8 cellular contexts compared by ENCODE assay signal in the genomic region with DNA sequence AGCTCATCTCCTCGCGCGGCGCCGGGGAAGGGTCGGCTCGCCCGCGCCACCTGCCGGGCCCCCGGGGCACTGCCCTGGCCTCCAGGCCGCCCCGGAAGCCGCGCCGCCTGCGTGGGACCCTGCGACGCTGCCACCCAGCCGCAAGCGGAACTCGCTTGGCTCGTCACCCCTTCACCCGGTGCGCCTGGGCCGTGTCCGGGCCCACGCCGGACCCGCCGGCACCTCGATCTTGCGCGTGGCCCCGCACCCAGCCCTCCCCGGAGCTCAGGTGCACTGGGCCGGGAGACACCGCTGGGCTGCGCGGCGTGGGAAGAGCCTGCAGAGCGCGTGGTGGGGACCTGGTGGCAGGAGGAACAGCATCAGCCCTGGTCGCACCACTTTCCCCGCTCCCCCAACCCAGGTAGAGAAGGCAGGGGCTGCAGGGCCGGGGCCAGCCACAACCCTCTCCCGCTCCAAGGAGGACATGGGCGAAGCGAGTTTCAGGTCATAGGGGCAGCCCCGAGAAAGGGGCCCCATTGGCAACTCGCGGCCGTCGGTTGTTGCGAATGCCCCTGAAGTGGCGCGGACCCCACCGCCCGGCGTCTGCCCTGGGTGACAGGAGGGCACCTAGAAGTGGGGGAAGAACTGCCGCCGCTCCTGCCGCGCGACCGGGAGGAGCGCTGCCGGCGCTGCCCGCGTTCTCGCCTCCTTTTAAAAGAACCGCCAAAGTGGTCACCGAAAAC. TPM values are rescaled to one million over a fixed set of nuclear protein-coding genes. Genes with fewer than 3 reads are reported as not detected.
DNase-seq lines count a peak whose midpoint lies in the region; ATAC-seq and TF ChIP-seq lines count a peak whose summit lies in the region.

No MANE protein-coding gene starts in this region.

- H3K79me2 ChIP-seq in PC-9 (ENCODE audit: low read depth) (0 out of 2 replicates have a peak, but pooled peaks cover 5% of the 10 kb centered on the region), neural cell (replicated peaks; ENCODE audit: insufficient read depth, low read length) (no peaks in the 10 kb centered on the region)

- 0 to 1% (median 0%) methylated on average over 22 to 74 of the region's 74 CpGs for WGBS in stomach, 5 donors

- peaks cover 5% of the 10 kb centered on the region for H3K36me3 ChIP-seq in CD8-positive, alpha-beta T cell (ENCODE audit: insufficient read depth, low read length)
- 0 out of 2 replicates have a peak, but pooled peaks cover under 1% of the 10 kb centered on the region for H3K36me3 ChIP-seq in PC-9 (ENCODE audit: low read depth)
- H3K36me3 ChIP-seq in neural cell (ENCODE audit: insufficient read depth, low read length), result no peaks in the 10 kb centered on the region
- H3K36me3 ChIP-seq in stomach, result peaks cover 8 to 25% (median 18%) of the 10 kb centered on the region in 4 donors

- peak overlapping the region; percentile 93 for H3K4me3 ChIP-seq in CD8-positive, alpha-beta T cell (ENCODE audit: low read depth, low read length)
- H3K4me3 ChIP-seq in PC-9 (peak overlapping the region; percentile 95), fibroblast of pulmonary artery (replicated peaks; ENCODE audit: low read depth, low read length) (peak overlapping the region; percentile 58), neural cell (ENCODE audit: low read length) (peak overlapping the region; percentile 93), stomach (peak overlapping the region; percentile 92 to 97 (median 94))

- H3K9me2 ChIP-seq in PC-9 (ENCODE audit: insufficient read depth) (no peaks in the 10 kb centered on the region), neural cell (ENCODE audit: insufficient read depth, low read length) (no peaks in the 10 kb centered on the region)

- H3K4me2 ChIP-seq in PC-9, result peak overlapping the region; percentile 96
- H3K4me2 ChIP-seq in neural cell (ENCODE audit: low read length), result peak overlapping the region; percentile 53

- peaks cover 23% of the 10 kb centered on the region for H3K36me3 Mint-ChIP-seq in CD8-positive, alpha-beta T cell
- H3K36me3 Mint-ChIP-seq in activated T-helper 1 cell treated with anti-CD3 and anti-CD28 coated beads, Interleukin-12 subunit alpha, Interleukin-12 subunit beta, Interleukin-2, Interleukin-4 antibody, amounts not matched to agents 30 ng/mL and 10 ng/mL and 1 ng/mL, durations not matched to agents 14 hours and 24 hours and 36 hours (ENCODE audit: low read depth), result peaks cover 29% of the 10 kb centered on the region

- H3K9me3 Mint-ChIP-seq in CD8-positive, alpha-beta T cell, result no peaks in the 10 kb centered on the region
- H3K9me3 Mint-ChIP-seq in activated T-helper 1 cell treated with anti-CD3 and anti-CD28 coated beads, Interleukin-12 subunit alpha, Interleukin-12 subunit beta, Interleukin-2, Interleukin-4 antibody, amounts not matched to agents 30 ng/mL and 10 ng/mL and 1 ng/mL, durations not matched to agents 14 hours and 24 hours and 36 hours, result no peaks in the 10 kb centered on the region

- H3K4me3 Mint-ChIP-seq in CD8-positive, alpha-beta T cell, result peak overlapping the region; percentile 81
- peak overlapping the region; percentile 92 for H3K4me3 Mint-ChIP-seq in activated T-helper 1 cell treated with anti-CD3 and anti-CD28 coated beads, Interleukin-12 subunit alpha, Interleukin-12 subunit beta, Interleukin-2, Interleukin-4 antibody, amounts not matched to agents 30 ng/mL and 10 ng/mL and 1 ng/mL, durations not matched to agents 14 hours and 24 hours and 36 hours

- ATAC-seq in CD8-positive, alpha-beta T cell, result peak; percentile 92
- peak; percentile 54 for ATAC-seq in GM19438 (IDR thresholded peaks at IDR 0.05; ENCODE audit: low read depth, unreplicated experiment)
- peak; percentile 61 for ATAC-seq in HG03571 (IDR thresholded peaks at IDR 0.05; ENCODE audit: unreplicated experiment)

- peak; percentile 65 for TF ChIP-seq CTCF in CD8-positive, alpha-beta T cell (IDR thresholded peaks at IDR 0.05)
- peak; percentile 63 for TF ChIP-seq CTCF in PC-9 (conservative IDR thresholded peaks at IDR 0.05)
- peak; percentile 7 for TF ChIP-seq CTCF in fibroblast of pulmonary artery (IDR thresholded peaks at IDR 0.05; ENCODE audit: low read length, missing control alignments)
- peak; percentile 98 for TF ChIP-seq CTCF in neural cell (IDR thresholded peaks at IDR 0.05; ENCODE audit: poor library complexity, severe bottlenecking)
- peak in 4 of 7 experiments; percentile 51 to 97 (median 82) for TF ChIP-seq CTCF in stomach (IDR thresholded peaks at IDR 0.05)

- peak; percentile 75 to 94 (median 86) for DNase-seq in CD8-positive, alpha-beta T cell
- DNase-seq in PC-9, result peak in 1 of 2 experiments; percentile 83
- DNase-seq in activated T-helper 1 cell treated with anti-CD3 and anti-CD28 coated beads, Interleukin-12 subunit alpha, Interleukin-12 subunit beta, Interleukin-2, Interleukin-4 antibody, amounts not matched to agents 30 ng/mL and 10 ng/mL and 1 ng/mL, durations not matched to agents 14 hours and 24 hours and 36 hours (ENCODE audit: low spot score), result peak; percentile 90
- peak; percentile 65 for DNase-seq in fibroblast of pulmonary artery (ENCODE audit: low read depth)
- peak; percentile 87 for DNase-seq in stomach

- H3K27me3 ChIP-seq in CD8-positive, alpha-beta T cell (ENCODE audit: insufficient read depth, low read length), result no peaks in the 10 kb centered on the region
- H3K27me3 ChIP-seq in PC-9 (ENCODE audit: insufficient read depth, low read depth), result no peaks in the 10 kb centered on the region
- H3K27me3 ChIP-seq in neural cell (ENCODE audit: insufficient read depth, low read depth, low read length), result no peaks in the 10 kb centered on the region
- no peaks in the 10 kb centered on the region for H3K27me3 ChIP-seq in stomach

- no peaks in the 10 kb centered on the region for H3K9me3 ChIP-seq in CD8-positive, alpha-beta T cell (ENCODE audit: low read length)
- H3K9me3 ChIP-seq in PC-9 (ENCODE audit: insufficient read depth, low read depth), result no peaks in the 10 kb centered on the region
- no peaks in the 10 kb centered on the region for H3K9me3 ChIP-seq in neural cell (ENCODE audit: low read length)
- no peaks in the 10 kb centered on the region for H3K9me3 ChIP-seq in stomach

- peak; percentile 62 for TF ChIP-seq EP300 in neural cell (conservative IDR thresholded peaks at IDR 0.05; ENCODE audit: poor library complexity, severe bottlenecking)
- TF ChIP-seq EP300 in stomach (IDR thresholded peaks at IDR 0.05), result no peak

- peak overlapping the region; percentile 95 for H2AFZ ChIP-seq in PC-9
- H2AFZ ChIP-seq in neural cell (ENCODE audit: low read depth, low read length), result peak overlapping the region; percentile 49

- no peak for TF ChIP-seq POLR2A in stomach (IDR thresholded peaks at IDR 0.05)

- peaks cover 25% of the 10 kb centered on the region for H3K4me1 Mint-ChIP-seq in CD8-positive, alpha-beta T cell (ENCODE audit: low read depth)
- peaks cover 36% of the 10 kb centered on the region for H3K4me1 Mint-ChIP-seq in activated T-helper 1 cell treated with anti-CD3 and anti-CD28 coated beads, Interleukin-12 subunit alpha, Interleukin-12 subunit beta, Interleukin-2, Interleukin-4 antibody, amounts not matched to agents 30 ng/mL and 10 ng/mL and 1 ng/mL, durations not matched to agents 14 hours and 24 hours and 36 hours (ENCODE audit: low read depth)

- peak overlapping the region; percentile 75 for H3K9ac ChIP-seq in neural cell (ENCODE audit: low read length)

- H4K20me1 ChIP-seq in PC-9 (ENCODE audit: insufficient read depth), result no peaks in the 10 kb centered on the region
- H4K20me1 ChIP-seq in neural cell (ENCODE audit: insufficient read depth), result no peaks in the 10 kb centered on the region

- POLR2A ChIA-PET in CD8-positive, alpha-beta T cell (lab: Charles Lee), result interaction anchor here (0.7 to 3.7 kb wide), 20 partner anchors 10 to 514 kb away, joined by 3 to 71 read pairs (median 4); partner anchors contain the start of genes ARMC7, FDXR, GGA3 and GRB2
- POLR2A ChIA-PET in PC-9 (lab: Charles Lee; ENCODE audit: unreplicated experiment), result interaction anchor here (0.6 to 1.5 kb wide), 5 partner anchors 18 to 254 kb away, joined by 3 to 9 read pairs (median 4); partner anchors contain the start of genes LLGL2 and SLC25A19

- H3K4me1 ChIP-seq in CD8-positive, alpha-beta T cell (ENCODE audit: insufficient read depth, low read length), result peaks cover 18% of the 10 kb centered on the region
- peaks cover 7% of the 10 kb centered on the region; the same call in 1 of the 2 replicates for H3K4me1 ChIP-seq in PC-9 (replicated peaks; ENCODE audit: insufficient read depth)
- H3K4me1 ChIP-seq in stomach, result peaks cover 17 to 61% (median 37%) of the 10 kb centered on the region in 4 donors

- H3F3A ChIP-seq in PC-9 (ENCODE audit: insufficient read depth, low read depth) (peaks cover 48% of the 10 kb centered on the region; the same call in 1 of the 2 replicates), neural cell (ENCODE audit: insufficient read depth, low read length, poor library complexity, severe bottlenecking) (no peaks in the 10 kb centered on the region)

- H3K27ac ChIP-seq in CD8-positive, alpha-beta T cell (ENCODE audit: low read depth, low read length), result peak overlapping the region; percentile 82
- no peak overlapping the region for H3K27ac ChIP-seq in PC-9
- H3K27ac ChIP-seq in neural cell (ENCODE audit: low read length), result peak overlapping the region; percentile 42
- peak overlapping the region; percentile 87 to 100 (median 97) for H3K27ac ChIP-seq in stomach

- peak overlapping the region; percentile 84 for H3K27ac Mint-ChIP-seq in CD8-positive, alpha-beta T cell
- peak overlapping the region; percentile 86 for H3K27ac Mint-ChIP-seq in activated T-helper 1 cell treated with anti-CD3 and anti-CD28 coated beads, Interleukin-12 subunit alpha, Interleukin-12 subunit beta, Interleukin-2, Interleukin-4 antibody, amounts not matched to agents 30 ng/mL and 10 ng/mL and 1 ng/mL, durations not matched to agents 14 hours and 24 hours and 36 hours

- CTCF ChIA-PET in CD8-positive, alpha-beta T cell (lab: Charles Lee), result interaction anchor here (0.6 to 3.9 kb wide), 23 partner anchors 10 to 309 kb away, joined by 3 to 45 read pairs (median 4); partner anchors contain the start of genes GGA3, GRB2, MRPS7 and SLC25A19
- CTCF ChIA-PET in PC-9 (lab: Charles Lee), result interaction anchor here (0.5 to 2.0 kb wide), 7 partner anchors 9 to 185 kb away, joined by 3 to 15 read pairs (median 4); partner anchors contain the start of genes GGA3, MRPS7, SLC25A19 and TMEM94

- H3K27me3 Mint-ChIP-seq in CD8-positive, alpha-beta T cell (ENCODE audit: low read depth), result no peaks in the 10 kb centered on the region
- no peaks in the 10 kb centered on the region for H3K27me3 Mint-ChIP-seq in activated T-helper 1 cell treated with anti-CD3 and anti-CD28 coated beads, Interleukin-12 subunit alpha, Interleukin-12 subunit beta, Interleukin-2, Interleukin-4 antibody, amounts not matched to agents 30 ng/mL and 10 ng/mL and 1 ng/mL, durations not matched to agents 14 hours and 24 hours and 36 hours (ENCODE audit: insufficient read depth)

- TF ChIP-seq RAD21 in neural cell (conservative IDR thresholded peaks at IDR 0.05), result peak; percentile 60

- TSS peak; percentile 10 for BruUV-seq in PC-9 (replicated peaks; lab: Mats Ljungman, UMichigan)

- intact Hi-C loops in CD8-positive, alpha-beta T cell (cut with DNase I, micrococcal nuclease), result loop anchor here (1.0 to 2.0 kb wide), 8 partner anchors 10 to 395 kb away; partner anchors contain the start of genes GGA3 (in 2 of the 2), MRPS7 (in 2 of the 2), SLC25A19 (in 2 of the 2) and GRB2 (in 1 of the 2)
- intact Hi-C loops in PC-9 (cut with micrococcal nuclease; ENCODE audit: unreplicated experiment), result loop anchor here (1.0 kb wide), 1 partner anchor 133 kb away; no protein-coding TSS in a partner anchor
- intact Hi-C loops in activated T-helper 1 cell treated with anti-CD3 and anti-CD28 coated beads, Interleukin-12 subunit alpha, Interleukin-12 subunit beta, Interleukin-2, Interleukin-4 antibody, amounts not matched to agents 30 ng/mL and 10 ng/mL and 1 ng/mL, durations not matched to agents 14 hours and 24 hours and 36 hours (cut with micrococcal nuclease), result loop anchor here (1.0 to 10.0 kb wide), 5 partner anchors 18 to 313 kb away; partner anchors contain the start of genes MYO15B, SLC25A19 and SUMO2
- intact Hi-C loops in stomach (cut with DNase I; ENCODE audit: low total_unique reads), result no loop called here

RNA-seq across cellular contexts. Expression of gene MIF4GD, which starts 0.4 kb away (rescaled TPM):
- total RNA-seq in CD8-positive, alpha-beta T cell, result 10 to 100 TPM; 30.9 to 32.7 TPM
- total RNA-seq in PC-9 (2021) (23.4 and 35.4 TPM in 2 replicates), stomach (10 to 100 TPM in 2 of 5 donors, 1 to 10 TPM in 3; 3.5 to 12.5 (median 7.7) TPM)
- 49.0 and 49.3 TPM in 2 replicates for total RNA-seq in activated T-helper 1 cell treated with anti-CD3 and anti-CD28 coated beads, Interleukin-12 subunit alpha, Interleukin-12 subunit beta, Interleukin-2, Interleukin-4 antibody, amounts not matched to agents 30 ng/mL and 10 ng/mL and 1 ng/mL, durations not matched to agents 14 hours and 24 hours and 36 hours
- polyA plus RNA-seq in neural cell (27.7 and 35.2 TPM in 2 replicates), stomach (10 to 100 TPM; 12.2 to 14.7 (median 12.9) TPM)
- 21.1 and 27.3 TPM in 2 replicates for polyA minus RNA-seq in neural cell

RNA-seq across cellular contexts. Expression of gene MRPS7, which starts 9.7 kb away (rescaled TPM):
- 10 to 100 TPM; 42.0 to 43.9 TPM for total RNA-seq in CD8-positive, alpha-beta T cell
- total RNA-seq in PC-9 (2021), result 50.1 and 51.3 TPM in 2 replicates
- total RNA-seq in activated T-helper 1 cell treated with anti-CD3 and anti-CD28 coated beads, Interleukin-12 subunit alpha, Interleukin-12 subunit beta, Interleukin-2, Interleukin-4 antibody, amounts not matched to agents 30 ng/mL and 10 ng/mL and 1 ng/mL, durations not matched to agents 14 hours and 24 hours and 36 hours, result 126 and 130 TPM in 2 replicates
- 50.6 and 63.3 TPM in 2 replicates for polyA plus RNA-seq in neural cell
- 34.3 and 34.6 TPM in 2 replicates for polyA minus RNA-seq in neural cell
- 100 to 1,000 TPM in 1 of 5 donors, 10 to 100 TPM in 3, 1 to 10 TPM in 1; 6.7 to 136 (median 37.9) TPM for total RNA-seq in stomach
- 10 to 100 TPM; 53.3 to 69.4 (median 69.0) TPM for polyA plus RNA-seq in stomach

RNA-seq across cellular contexts. Expression of gene GGA3, which starts 10.0 kb away (rescaled TPM):
- total RNA-seq in CD8-positive, alpha-beta T cell, result 100 to 1,000 TPM; 103 to 107 TPM
- total RNA-seq in PC-9 (2021), result 34.8 and 37.5 TPM in 2 replicates
- 93.4 and 94.3 TPM in 2 replicates for total RNA-seq in activated T-helper 1 cell treated with anti-CD3 and anti-CD28 coated beads, Interleukin-12 subunit alpha, Interleukin-12 subunit beta, Interleukin-2, Interleukin-4 antibody, amounts not matched to agents 30 ng/mL and 10 ng/mL and 1 ng/mL, durations not matched to agents 14 hours and 24 hours and 36 hours
- polyA plus RNA-seq in neural cell, result 15.7 and 19.6 TPM in 2 replicates
- polyA minus RNA-seq in neural cell, result 19.2 and 21.2 TPM in 2 replicates
- 10 to 100 TPM in 4 of 5 donors, 1 to 10 TPM in 1; 9.5 to 94.5 (median 58.5) TPM for total RNA-seq in stomach
- polyA plus RNA-seq in stomach, result 10 to 100 TPM; 10.2 to 18.3 (median 11.8) TPM

RNA-seq across cellular contexts. Expression of gene SLC25A19, which starts 17.8 kb away (rescaled TPM):
- total RNA-seq in CD8-positive, alpha-beta T cell, result 10 to 100 TPM; 14.4 to 14.8 TPM
- total RNA-seq in PC-9 (2021), result 18.7 and 19.4 TPM in 2 replicates
- 119 and 126 TPM in 2 replicates for total RNA-seq in activated T-helper 1 cell treated with anti-CD3 and anti-CD28 coated beads, Interleukin-12 subunit alpha, Interleukin-12 subunit beta, Interleukin-2, Interleukin-4 antibody, amounts not matched to agents 30 ng/mL and 10 ng/mL and 1 ng/mL, durations not matched to agents 14 hours and 24 hours and 36 hours
- 9.6 and 13.8 TPM in 2 replicates for polyA plus RNA-seq in neural cell
- polyA minus RNA-seq in neural cell, result 3.2 and 10.0 TPM in 2 replicates
- 10 to 100 TPM in 2 of 5 donors, 1 to 10 TPM in 3; 2.3 to 40.6 (median 6.4) TPM for total RNA-seq in stomach
- 10 to 100 TPM in 2 of 3 donors, 1 to 10 TPM in 1; 8.1 to 16.5 (median 11.7) TPM for polyA plus RNA-seq in stomach

Comparison
In these comparisons a context has a peak if more than half of its experiments do, and no peak if none do; other contexts are left out.
1. CTCF ChIP-seq: peak in every context shown above with its lines; median percentile 98 in neural cell; 82 in stomach; 65 in CD8-positive, alpha-beta T cell; 63 in PC-9; 7 in fibroblast of pulmonary artery.